8 cellular contexts compared by ENCODE assay signal in the genomic region with DNA sequence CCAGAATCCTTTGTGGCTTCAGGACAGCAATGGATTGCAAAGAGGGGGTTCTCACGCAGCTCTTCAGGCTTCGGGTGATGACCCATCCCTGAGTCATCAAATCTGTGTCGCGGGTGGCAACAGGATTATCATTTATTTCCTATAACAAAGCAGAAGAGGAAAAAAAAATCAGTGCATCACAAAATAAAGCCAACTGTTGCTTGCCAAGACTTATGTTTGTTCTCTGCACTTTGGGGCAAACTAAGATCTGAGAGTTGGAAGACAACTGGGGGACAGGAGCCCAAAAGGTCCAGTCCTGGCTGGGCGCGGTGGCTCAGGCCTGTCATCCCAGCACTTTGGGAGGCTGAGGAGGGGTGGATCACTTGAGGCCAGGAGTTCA. TPM values are rescaled to one million over a fixed set of nuclear protein-coding genes. Genes with fewer than 3 reads are reported as not detected.
DNase-seq lines count a peak whose midpoint lies in the region; ATAC-seq and TF ChIP-seq lines count a peak whose summit lies in the region.

No MANE protein-coding gene starts in this region.

- ATAC-seq in Panc1 (peak; percentile 75), psoas muscle (peak; percentile 13 to 49 (median 34))

- in situ Hi-C loops in Panc1 (cut with HindIII; ENCODE audit: low pct_unique_long_range_greater_than_20kb, low sequenced_read_pairs), result no loop called here

- H3K27ac ChIP-seq in CD8-positive, alpha-beta memory T cell (ENCODE audit: low read depth, low read length), result no peak overlapping the region
- peak overlapping the region; percentile 66 for H3K27ac ChIP-seq in Panc1 (ENCODE audit: low read length)
- peak overlapping the region; percentile 65 for H3K27ac ChIP-seq in cingulate gyrus (ENCODE audit: low read depth, low read length)
- peak overlapping the region; percentile 55 for H3K27ac ChIP-seq in psoas muscle

- TF ChIP-seq CTCF in Panc1 (IDR thresholded peaks at IDR 0.05) (no peak), psoas muscle (IDR thresholded peaks at IDR 0.05) (no peak), type B pancreatic cell (conservative IDR thresholded peaks at IDR 0.05) (no peak)

- no peaks in the 10 kb centered on the region for H3K36me3 Mint-ChIP-seq in CD8-positive, alpha-beta memory T cell
- H3K36me3 Mint-ChIP-seq in type B pancreatic cell, result no peaks in the 10 kb centered on the region

- H3K9me3 ChIP-seq in CD8-positive, alpha-beta memory T cell (ENCODE audit: low read length), result no peaks in the 10 kb centered on the region
- H3K9me3 ChIP-seq in Panc1 (ENCODE audit: control insufficient read depth, insufficient read depth, low read depth, low read length) (no peaks in the 10 kb centered on the region), psoas muscle (no peaks in the 10 kb centered on the region)

- POLR2A ChIA-PET in CD8-positive, alpha-beta memory T cell (lab: Charles Lee), result no interaction called here
- POLR2A ChIA-PET in Panc1 (lab: Charles Lee) (no interaction called here), HEK293T (lab: Yijun Ruan, JAX) (no interaction called here)

- CTCF ChIA-PET in CD8-positive, alpha-beta memory T cell (lab: Charles Lee), result interaction anchor here (1.0 to 5.5 kb wide), 4 partner anchors 12 to 67 kb away, joined by 3 to 20 read pairs (median 4); no protein-coding TSS in a partner anchor
- CTCF ChIA-PET in Panc1 (lab: Charles Lee), result no interaction called here
- CTCF ChIA-PET in HEK293T (lab: Yijun Ruan, JAX), result no interaction called here

- H3K4me3 Mint-ChIP-seq in CD8-positive, alpha-beta memory T cell, result no peak overlapping the region
- H3K4me3 Mint-ChIP-seq in type B pancreatic cell, result no peak overlapping the region

- no peak for DNase-seq in CD8-positive, alpha-beta memory T cell
- peak; percentile 63 for DNase-seq in Panc1 (ENCODE audit: low read depth, low spot score)
- DNase-seq in psoas muscle, result no peak
- DNase-seq in NCI-H1105 (lab: John Stamatoyannopoulos, UW), result no peak
- DNase-seq in HEK293T (ENCODE audit: extremely low spot score), result no peak
- no peak for DNase-seq in type B pancreatic cell (ENCODE audit: extremely low spot score, unreplicated experiment)
- no peak for DNase-seq in DMS 273 treated with DMSO at 0.1 percent for 48 hours (lab: John Stamatoyannopoulos, UW)

- no peaks in the 10 kb centered on the region for H3K27me3 Mint-ChIP-seq in CD8-positive, alpha-beta memory T cell
- no peaks in the 10 kb centered on the region for H3K27me3 Mint-ChIP-seq in type B pancreatic cell

- intact Hi-C loops in Panc1 (cut with micrococcal nuclease; ENCODE audit: unreplicated experiment), result no loop called here
- intact Hi-C loops in psoas muscle (cut with DNase I), result no loop called here

- peak overlapping the region in 7 of 8 donors; percentile 46 to 88 (median 72) for H3K27ac Mint-ChIP-seq in CD8-positive, alpha-beta memory T cell
- no peak overlapping the region for H3K27ac Mint-ChIP-seq in type B pancreatic cell

- BruUV-seq in Panc1 (replicated peaks; lab: Mats Ljungman, UMichigan), result no TSS peak

- peaks cover 0 to 2% (median 0%) of the 10 kb centered on the region in 5 donors for H3K9me3 Mint-ChIP-seq in CD8-positive, alpha-beta memory T cell
- no peaks in the 10 kb centered on the region for H3K9me3 Mint-ChIP-seq in type B pancreatic cell

- no peaks in the 10 kb centered on the region for H3K27me3 ChIP-seq in CD8-positive, alpha-beta memory T cell (ENCODE audit: insufficient read depth, low read length, poor library complexity, severe bottlenecking)
- H3K27me3 ChIP-seq in Panc1 (ENCODE audit: control insufficient read depth, insufficient read depth, low read length) (no peaks in the 10 kb centered on the region), psoas muscle (ENCODE audit: insufficient read depth in 3 of 3, low read length in 2 of 3) (no peaks in the 10 kb centered on the region)

- H3K4me1 ChIP-seq in CD8-positive, alpha-beta memory T cell (ENCODE audit: insufficient read depth, low read length), result no peaks in the 10 kb centered on the region
- peaks cover 6% of the 10 kb centered on the region for H3K4me1 ChIP-seq in Panc1 (ENCODE audit: control insufficient read depth, insufficient read depth, low read length)
- H3K4me1 ChIP-seq in psoas muscle, result no peaks in the 10 kb centered on the region

- peaks cover 4 to 13% (median 9%) of the 10 kb centered on the region in 3 donors for H3K4me1 Mint-ChIP-seq in CD8-positive, alpha-beta memory T cell
- no peaks in the 10 kb centered on the region for H3K4me1 Mint-ChIP-seq in type B pancreatic cell (ENCODE audit: unreplicated experiment)

- no peaks in the 10 kb centered on the region for H3K36me3 ChIP-seq in CD8-positive, alpha-beta memory T cell (ENCODE audit: insufficient read depth, low read length)
- H3K36me3 ChIP-seq in Panc1 (ENCODE audit: control insufficient read depth, insufficient read depth, low read length) (no peaks in the 10 kb centered on the region), psoas muscle (ENCODE audit: insufficient read depth in 1 of 2, low read depth in 1 of 2) (no peaks in the 10 kb centered on the region)

- H3K4me3 ChIP-seq in CD8-positive, alpha-beta memory T cell (ENCODE audit: low read length), result no peak overlapping the region
- H3K4me3 ChIP-seq in Panc1 (ENCODE audit: low read depth in 2 of 2, low read length in 2 of 2) (0 out of 4 replicates have a peak overlapping the region, but pooled peaks of 1 of the 2 experiments have one; percentile 11), psoas muscle (no peak overlapping the region)

- WGBS in psoas muscle, 3 donors, result 19 to 26% (median 26%) methylated on average over 6 of the region's 6 CpGs

TF ChIP-seq in HEK293T, 16 proteins besides CTCF, POLR2A, EP300 and RAD21:
- TF ChIP-seq CTBP1 (IDR thresholded peaks at IDR 0.05; ENCODE audit: borderline replicate concordance), result no peak
- TF ChIP-seq ZNF384 (IDR thresholded peaks at IDR 0.05), result no peak
- TF ChIP-seq LEF1 (IDR thresholded peaks at IDR 0.05; ENCODE audit: borderline replicate concordance), result no peak
- no peak for TF ChIP-seq SUZ12 (IDR thresholded peaks at IDR 0.05)
- no peak for TF ChIP-seq TARDBP (IDR thresholded peaks at IDR 0.05)
- TF ChIP-seq NFRKB (IDR thresholded peaks at IDR 0.05), result no peak
- no peak for TF ChIP-seq ELF4 (IDR thresholded peaks at IDR 0.05)
- no peak for TF ChIP-seq HDGF (IDR thresholded peaks at IDR 0.05; ENCODE audit: borderline replicate concordance)
- no peak for TF ChIP-seq ARNT (IDR thresholded peaks at IDR 0.05)
TF ChIP-seq in HEK293T: peak in this region for 0.

RNA-seq across cellular contexts. Expression of gene GNA15, which starts 6.4 kb away (rescaled TPM):
- total RNA-seq in CD8-positive, alpha-beta memory T cell, result 1 to 10 TPM; 2.6 to 3.9 TPM
- 0.59 TPM for polyA plus RNA-seq in CD8-positive, alpha-beta memory T cell
- 6.2 TPM for total RNA-seq in Panc1 (2021; ENCODE audit: unreplicated experiment)
- 8.4 TPM for polyA plus RNA-seq in Panc1 (2012; ENCODE audit: insufficient read length)
- total RNA-seq in psoas muscle, result 1 to 10 TPM in 3 of 4 donors, under 1 TPM in 1; 0.91 to 1.9 (median 1.3) TPM
- polyA plus RNA-seq in psoas muscle, result under 1 TPM; 0.18 to 0.56 (median 0.31) TPM
- 1.6 and 3.9 TPM in 2 replicates for total RNA-seq in type B pancreatic cell (ENCODE audit: low replicate concordance)

RNA-seq across cellular contexts. Expression of gene S1PR4, which starts 36.3 kb away (rescaled TPM):
- 10 to 100 TPM; 64.3 to 68.9 TPM for total RNA-seq in CD8-positive, alpha-beta memory T cell
- polyA plus RNA-seq in CD8-positive, alpha-beta memory T cell, result 494 TPM
- 0.26 TPM for total RNA-seq in Panc1 (2021; ENCODE audit: unreplicated experiment)
- polyA plus RNA-seq in Panc1 (2012; ENCODE audit: insufficient read length), result not detected
- total RNA-seq in psoas muscle, result under 1 TPM; 0.40 to 0.79 (median 0.70) TPM
- under 1 TPM; 0.63 to 0.94 (median 0.77) TPM for polyA plus RNA-seq in psoas muscle
- not detected in 2 replicates for total RNA-seq in type B pancreatic cell (ENCODE audit: low replicate concordance)

RNA-seq across cellular contexts. Expression of gene NCLN, which starts 43.4 kb away (rescaled TPM):
- total RNA-seq in CD8-positive, alpha-beta memory T cell, result 10 to 100 TPM; 94.7 to 96.0 TPM
- polyA plus RNA-seq in CD8-positive, alpha-beta memory T cell, result 47.4 TPM
- total RNA-seq in Panc1 (2021; ENCODE audit: unreplicated experiment) (132 TPM), psoas muscle (10 to 100 TPM; 15.4 to 60.9 (median 28.5) TPM), type B pancreatic cell (ENCODE audit: low replicate concordance) (63.9 and 65.8 TPM in 2 replicates)
- 171 TPM for polyA plus RNA-seq in Panc1 (2012; ENCODE audit: insufficient read length)
- 10 to 100 TPM; 26.1 to 86.1 (median 63.7) TPM for polyA plus RNA-seq in psoas muscle

RNA-seq across cellular contexts. Expression of gene GNA11, which starts 48.1 kb away (rescaled TPM):
- total RNA-seq in CD8-positive, alpha-beta memory T cell, result 1 to 10 TPM; 5.8 TPM
- polyA plus RNA-seq in CD8-positive, alpha-beta memory T cell, result 0.10 TPM
- 64.6 TPM for total RNA-seq in Panc1 (2021; ENCODE audit: unreplicated experiment)
- 120 TPM for polyA plus RNA-seq in Panc1 (2012; ENCODE audit: insufficient read length)
- total RNA-seq in psoas muscle, result 10 to 100 TPM; 46.7 to 62.4 (median 52.0) TPM
- 10 to 100 TPM; 32.9 to 85.2 (median 33.4) TPM for polyA plus RNA-seq in psoas muscle
- total RNA-seq in type B pancreatic cell (ENCODE audit: low replicate concordance), result 46.9 and 62.0 TPM in 2 replicates

Comparison
In these comparisons a context has a peak if more than half of its experiments do, and no peak if none do; other contexts are left out.
1. RNA of gene S1PR4, which starts 36.3 kb away (total RNA-seq): 64.3 to 68.9 TPM in CD8-positive, alpha-beta memory T cell; 0.40 to 0.79 TPM in psoas muscle, 0.26 TPM in Panc1 (single experiment) and not detected in type B pancreatic cell; every median in the first group is over 10 times any median in the second.